ENCODE assay signal across 13 cellular contexts in the genomic region with DNA sequence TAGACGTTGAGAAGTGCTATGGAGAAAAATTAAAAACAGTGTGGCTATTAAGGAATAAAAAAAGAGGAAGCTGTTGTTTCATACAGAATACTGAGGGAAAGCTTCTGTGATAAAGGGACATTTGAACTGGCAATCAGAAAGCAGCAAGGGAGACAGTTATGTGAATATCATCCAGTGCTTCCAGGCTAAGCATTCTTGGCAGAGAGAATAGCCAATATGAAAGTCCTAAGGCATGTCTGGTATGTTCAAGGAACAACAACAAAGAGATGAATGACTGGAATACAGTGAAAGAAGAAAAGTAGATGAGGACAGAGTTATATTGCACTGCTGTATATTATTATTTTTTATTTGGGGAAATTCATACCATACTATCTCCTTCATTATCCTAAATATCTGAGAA. TPM values are rescaled to one million over a fixed set of nuclear protein-coding genes. Genes with fewer than 3 reads are reported as not detected.
A peak's percentile ranks its signal among the peaks of the same experiment; 100 is the strongest.
DNase-seq lines count a peak whose midpoint lies in the region; ATAC-seq, FAIRE-seq and TF ChIP-seq lines count a peak whose summit lies in the region.
"Had no signal": no experiment of that assay in that cellular context is flagged by ENCODE, and none has a peak within 500 bp of the region (broad histone marks: within the 10 kb centered on the region; RNA-seq: fewer than 3 reads in every experiment).

No MANE protein-coding gene starts in this region.

- H3K36me3 ChIP-seq in smooth muscle cell (ENCODE audit: low read depth): peaks cover 17% of the 10 kb centered on the region

- H3K79me2 ChIP-seq in smooth muscle cell (ENCODE audit: low read depth): peaks cover 98% of the 10 kb centered on the region

- FAIRE-seq in HTR-8/SVneo (lab: Jason Lieb, UNC): no peak
- FAIRE-seq: small intestine had no signal

- H3K9me3 ChIP-seq in smooth muscle cell (replicated peaks; ENCODE audit: low read depth): no peaks in the 10 kb centered on the region

- WGBS in smooth muscle cell (ENCODE audit: low lambda C conversion rate): 86% methylated on average over 1 of the region's 1 CpG

- H3K4me1 ChIP-seq in smooth muscle cell (ENCODE audit: low read depth): peaks cover 20% of the 10 kb centered on the region

- no peak overlapping the region for H3K9ac ChIP-seq in smooth muscle cell (ENCODE audit: low read depth)

- H4K20me1 ChIP-seq in smooth muscle cell (ENCODE audit: low read depth): peaks cover 96% of the 10 kb centered on the region

- H3F3A ChIP-seq in smooth muscle cell (ENCODE audit: low read depth): no peaks in the 10 kb centered on the region

- no peaks in the 10 kb centered on the region for H3K27me3 ChIP-seq in smooth muscle cell (ENCODE audit: low read depth)

- no peak for ATAC-seq in GM18868 (IDR thresholded peaks at IDR 0.05; ENCODE audit: unreplicated experiment)
- ATAC-seq in GM21619 (IDR thresholded peaks at IDR 0.05; ENCODE audit: unreplicated experiment): no peak

- H3K4me2 ChIP-seq in smooth muscle cell: peak overlapping the region; percentile 54

- TF ChIP-seq CTCF in smooth muscle cell (IDR thresholded peaks at IDR 0.05; ENCODE audit: borderline replicate concordance, insufficient read depth, poor library complexity, severe bottlenecking): no peak

- no peak overlapping the region for H2AFZ ChIP-seq in smooth muscle cell (ENCODE audit: low read depth)

- DNase-seq in HTR-8/SVneo (ENCODE audit: insufficient read length, low spot score) (peak; percentile 57), astrocyte of the hippocampus (ENCODE audit: low read depth, low spot score) (peak; percentile 83), iPS-NIHi7 (ENCODE audit: extremely low spot score) (peak; percentile 9), smooth muscle cell (lab: John Stamatoyannopoulos, UW; ENCODE audit: unreplicated experiment) (no peak), cerebellar nuclear complex (lab: John Stamatoyannopoulos, UW) (no peak)
- DNase-seq: activated naive CD8-positive, alpha-beta T cell treated with anti-CD3 and anti-CD28 coated beads, Interleukin-2, amount 10 ng/mL, durations not matched to agents 7 days and 5 days; GOT3; hypothalamus; NCI-H345; small intestine; T1000 had no signal

- H3K27ac ChIP-seq in smooth muscle cell (ENCODE audit: low read depth): peak overlapping the region; percentile 39

- no peak overlapping the region for H3K4me3 ChIP-seq in smooth muscle cell

RNA-seq across cellular contexts. Expression of gene SCAF11, which starts 23.9 kb away (rescaled TPM):
- 99.5 and 112 TPM in 2 replicates for total RNA-seq in smooth muscle cell
- polyA plus RNA-seq in smooth muscle cell: 33.2 and 54.2 TPM in 2 replicates

Comparison
In these comparisons a context has a peak if more than half of its experiments do, and no peak if none do; other contexts are left out.
1. DNase-seq: peak in HTR-8/SVneo (single experiment), astrocyte of the hippocampus (single experiment) and iPS-NIHi7 (single experiment); none in smooth muscle cell (single experiment) and cerebellar nuclear complex (0 of 2).